Comparison of ENCODE assay signal across 13 cellular contexts in the genomic region with DNA sequence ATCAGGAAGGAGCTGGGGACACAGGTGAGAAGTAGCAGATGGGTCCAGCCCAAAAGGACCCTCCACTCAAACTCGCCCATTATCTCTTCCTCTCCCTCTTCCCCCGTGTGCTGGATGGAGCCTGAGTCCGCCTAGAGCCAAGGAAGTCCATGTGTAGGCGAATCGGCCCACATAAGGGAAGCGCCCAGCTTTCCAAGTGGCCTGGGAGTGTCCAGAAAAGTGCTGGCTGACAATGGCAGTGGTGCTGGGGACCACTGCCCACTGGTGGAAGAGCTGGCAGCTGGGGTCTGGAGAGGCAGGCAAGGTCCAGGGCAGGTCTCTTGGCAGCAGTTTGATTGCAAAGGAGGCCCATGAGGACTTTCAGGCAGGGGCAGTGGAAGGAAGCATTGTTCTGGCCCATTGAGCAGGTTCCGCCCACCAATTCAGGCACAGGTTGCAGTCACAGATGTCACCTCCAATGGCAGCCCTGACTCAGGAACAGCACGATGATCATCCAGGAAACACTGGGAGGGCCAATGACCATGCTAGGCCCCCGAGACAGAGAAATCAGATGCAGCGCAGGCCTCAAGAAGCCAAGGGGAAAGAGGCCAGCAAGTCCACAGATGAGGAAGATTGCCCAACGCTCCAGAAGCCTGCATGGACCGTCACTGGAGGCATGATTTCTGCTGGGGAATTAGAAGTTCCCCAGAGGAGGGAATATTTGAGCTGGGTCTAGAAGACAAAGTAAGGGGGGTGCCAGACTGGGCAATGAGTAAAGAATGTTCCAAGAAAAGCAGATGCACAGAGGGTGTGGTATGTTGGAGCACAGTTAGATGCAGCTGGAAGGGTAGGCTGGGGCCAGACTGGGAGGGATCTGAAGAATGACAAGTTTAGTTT. TPM values are rescaled to one million over a fixed set of nuclear protein-coding genes. Genes with fewer than 3 reads are reported as not detected.
DNase-seq lines count a peak whose midpoint lies in the region; ATAC-seq and TF ChIP-seq lines count a peak whose summit lies in the region.
"Had no signal": no experiment of that assay in that cellular context is flagged by ENCODE, and none has a peak within 500 bp of the region (broad histone marks: within the 10 kb centered on the region; RNA-seq: fewer than 3 reads in every experiment).

No MANE protein-coding gene starts in this region.

- H3K9me3 ChIP-seq in hepatocyte (ENCODE audit: low read depth), result no peaks in the 10 kb centered on the region
- H3K9me3 ChIP-seq in subcutaneous abdominal adipose tissue (ENCODE audit: control insufficient read depth in 5 of 5, low read length in 5 of 5), result no peaks in the 10 kb centered on the region
- H3K9me3 ChIP-seq: SJCRH30 had no signal

- H3K4me1 ChIP-seq in hepatocyte (ENCODE audit: insufficient read depth), result peaks cover 17% of the 10 kb centered on the region
- H3K4me1 ChIP-seq in subcutaneous abdominal adipose tissue (ENCODE audit: control insufficient read depth in 5 of 5, insufficient read depth in 5 of 5, low read length in 5 of 5), result peaks cover 6 to 55% (median 42%) of the 10 kb centered on the region in 5 donors

- POLR2A ChIA-PET in GM10248 (lab: Yijun Ruan, JAX), result no interaction called here
- POLR2A ChIA-PET in WTC11 (lab: Charles Lee), result interaction anchor here (0.5 to 3.4 kb wide), 2 partner anchors 93 to 211 kb away, joined by 3 to 17 read pairs; no protein-coding TSS in a partner anchor

- H3K36me3 ChIP-seq in hepatocyte (replicated peaks; ENCODE audit: insufficient read depth, low read depth) (no peaks in the 10 kb centered on the region), subcutaneous abdominal adipose tissue (ENCODE audit: control insufficient read depth in 5 of 5, insufficient read depth in 5 of 5, low read length in 5 of 5) (peaks cover 0 to 33% (median 21%) of the 10 kb centered on the region in 5 donors)

- no peak overlapping the region for H2AFZ ChIP-seq in hepatocyte

- H3K27ac Mint-ChIP-seq in WTC11, result peak overlapping the region; percentile 97
- H3K27ac Mint-ChIP-seq: activated CD4-positive, alpha-beta T cell treated with anti-CD3 and anti-CD28 coated beads, Interleukin-2, amount 10 ng/mL, durations not matched to agents 24 days and 14 days; activated naive CD4-positive, alpha-beta T cell treated with anti-CD3 and anti-CD28 coated beads, Interleukin-2, amount 50 U/mL, for 72 hours had no signal

- peak overlapping the region in 2 of 5 donors; percentile 4 to 26 for H3K9ac ChIP-seq in subcutaneous abdominal adipose tissue (ENCODE audit: low read length in 5 of 5)
- H3K9ac ChIP-seq: KMS-11 had no signal

- H3K79me2 ChIP-seq in hepatocyte, result peaks cover 44% of the 10 kb centered on the region

- H3K4me3 ChIP-seq in hepatocyte, result no peak overlapping the region
- H3K4me3 ChIP-seq in subcutaneous abdominal adipose tissue (ENCODE audit: low read depth in 1 of 5, low read length in 5 of 5), result no peak overlapping the region
- H3K4me3 ChIP-seq: SJCRH30 had no signal

- peak overlapping the region; percentile 77 for H3K4me2 ChIP-seq in hepatocyte
- H3K4me2 ChIP-seq: KMS-11 had no signal

- DNase-seq in GM10248 (ENCODE audit: extremely low spot score) (peak; percentile 6), WTC11 (ENCODE audit: low spot score) (no peak), hepatocyte (ENCODE audit: low spot score) (no peak)
- DNase-seq in stimulated activated CD4-positive, alpha-beta T cell treated with anti-CD3 and anti-CD28 coated beads, Interleukin-2, amount 100 ng/mL, for 48 hours, result no peak
- DNase-seq in activated CD8-positive, alpha-beta memory T cell treated with anti-CD3 and anti-CD28 coated beads, Interleukin-2, amount 50 U/mL, for 4 hours, result no peak
- DNase-seq: activated CD4-positive, alpha-beta T cell treated with anti-CD3 and anti-CD28 coated beads, Interleukin-2, amount 10 ng/mL, durations not matched to agents 24 days and 14 days; nucleus accumbens; SJCRH30; stimulated activated CD4-positive, alpha-beta T cell treated with anti-CD3 and anti-CD28 coated beads, Interleukin-1b, Interleukin-23, amount 100 ng/mL, for 48 hours had no signal

- peaks cover 66% of the 10 kb centered on the region for H3K36me3 Mint-ChIP-seq in WTC11
- H3K36me3 Mint-ChIP-seq: activated naive CD4-positive, alpha-beta T cell treated with anti-CD3 and anti-CD28 coated beads, Interleukin-2, amount 50 U/mL, for 72 hours had no signal

- H3K4me1 Mint-ChIP-seq in WTC11, result peaks cover 69% of the 10 kb centered on the region

- WGBS in hepatocyte (ENCODE audit: low lambda C conversion rate, missing lambda C conversion rate), result 92% methylated on average over 12 of the region's 12 CpGs

- peak overlapping the region; percentile 85 for H3K4me3 Mint-ChIP-seq in WTC11
- H3K4me3 Mint-ChIP-seq: activated CD4-positive, alpha-beta T cell treated with anti-CD3 and anti-CD28 coated beads, Interleukin-2, amount 10 ng/mL, durations not matched to agents 24 days and 14 days had no signal

- ATAC-seq in WTC11 (no peak), HG02981 (IDR thresholded peaks at IDR 0.05; ENCODE audit: unreplicated experiment) (no peak)
- ATAC-seq: activated naive CD4-positive, alpha-beta T cell treated with anti-CD3 and anti-CD28 coated beads, Interleukin-2, amount 50 U/mL, for 72 hours had no signal

- H3K9me3 Mint-ChIP-seq in WTC11, result no peaks in the 10 kb centered on the region
- H3K9me3 Mint-ChIP-seq: activated CD4-positive, alpha-beta T cell treated with anti-CD3 and anti-CD28 coated beads, Interleukin-2, amount 10 ng/mL, durations not matched to agents 24 days and 14 days; activated naive CD4-positive, alpha-beta T cell treated with anti-CD3 and anti-CD28 coated beads, Interleukin-2, amount 50 U/mL, for 72 hours had no signal

- no peaks in the 10 kb centered on the region for H3K27me3 ChIP-seq in hepatocyte
- no peaks in the 10 kb centered on the region for H3K27me3 ChIP-seq in subcutaneous abdominal adipose tissue (ENCODE audit: control insufficient read depth in 5 of 5, insufficient read depth in 4 of 5, low read length in 5 of 5)
- H3K27me3 ChIP-seq: SJCRH30 had no signal

- TF ChIP-seq CTCF in GM10248 (IDR thresholded peaks at IDR 0.05; ENCODE audit: control extremely low read depth, extremely low read depth, low read depth, missing control alignments) (no peak), WTC11 (IDR thresholded peaks at IDR 0.05) (no peak), hepatocyte (IDR thresholded peaks at IDR 0.05; ENCODE audit: poor library complexity) (no peak)

- H3K27me3 Mint-ChIP-seq in WTC11 (ENCODE audit: low read depth), result no peaks in the 10 kb centered on the region; the same call in 1 of the 2 replicates
- H3K27me3 Mint-ChIP-seq: activated CD4-positive, alpha-beta T cell treated with anti-CD3 and anti-CD28 coated beads, Interleukin-2, amount 10 ng/mL, durations not matched to agents 24 days and 14 days had no signal

- CTCF ChIA-PET in GM10248 (lab: Yijun Ruan, JAX), result interaction anchor here (1.3 kb wide), 1 partner anchor 9 kb away, joined by 3 read pairs; no protein-coding TSS in a partner anchor
- CTCF ChIA-PET in WTC11 (lab: Charles Lee), result interaction anchor here (1.1 to 8.6 kb wide), 2 partner anchors 90 to 261 kb away, joined by 3 to 226 read pairs; no protein-coding TSS in a partner anchor

- H3K9me2 ChIP-seq in hepatocyte (replicated peaks; ENCODE audit: insufficient read depth), result no peaks in the 10 kb centered on the region

- H3K27ac ChIP-seq in hepatocyte, result no peak overlapping the region
- H3K27ac ChIP-seq in subcutaneous abdominal adipose tissue (ENCODE audit: low read depth, low read length), result peak overlapping the region; percentile 37
- H3K27ac ChIP-seq: KMS-11, SJCRH30 had no signal

- peaks cover 2% of the 10 kb centered on the region for H4K20me1 ChIP-seq in hepatocyte (ENCODE audit: insufficient read depth, poor library complexity, severe bottlenecking)

TF ChIP-seq in WTC11, 78 proteins besides CTCF, POLR2A, EP300 and RAD21 (continues in another document):
- TF ChIP-seq, protein P1, sequence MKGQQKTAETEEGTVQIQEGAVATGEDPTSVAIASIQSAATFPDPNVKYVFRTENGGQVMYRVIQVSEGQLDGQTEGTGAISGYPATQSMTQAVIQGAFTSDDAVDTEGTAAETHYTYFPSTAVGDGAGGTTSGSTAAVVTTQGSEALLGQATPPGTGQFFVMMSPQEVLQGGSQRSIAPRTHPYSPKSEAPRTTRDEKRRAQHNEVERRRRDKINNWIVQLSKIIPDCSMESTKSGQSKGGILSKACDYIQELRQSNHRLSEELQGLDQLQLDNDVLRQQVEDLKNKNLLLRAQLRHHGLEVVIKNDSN (CRISPR knock-in tag; IDR thresholded peaks at IDR 0.05), result no peak
- TF ChIP-seq ZNF416 (CRISPR knock-in tag; IDR thresholded peaks at IDR 0.05) (no peak), ZNF138 (CRISPR knock-in tag; conservative IDR thresholded peaks at IDR 0.05) (no peak), SMAD4 (CRISPR knock-in tag; IDR thresholded peaks at IDR 0.05) (no peak), TP53 (CRISPR knock-in tag; IDR thresholded peaks at IDR 0.05) (no peak), ETV6 (CRISPR knock-in tag; IDR thresholded peaks at IDR 0.05) (no peak)
- TF ChIP-seq, protein P2, sequence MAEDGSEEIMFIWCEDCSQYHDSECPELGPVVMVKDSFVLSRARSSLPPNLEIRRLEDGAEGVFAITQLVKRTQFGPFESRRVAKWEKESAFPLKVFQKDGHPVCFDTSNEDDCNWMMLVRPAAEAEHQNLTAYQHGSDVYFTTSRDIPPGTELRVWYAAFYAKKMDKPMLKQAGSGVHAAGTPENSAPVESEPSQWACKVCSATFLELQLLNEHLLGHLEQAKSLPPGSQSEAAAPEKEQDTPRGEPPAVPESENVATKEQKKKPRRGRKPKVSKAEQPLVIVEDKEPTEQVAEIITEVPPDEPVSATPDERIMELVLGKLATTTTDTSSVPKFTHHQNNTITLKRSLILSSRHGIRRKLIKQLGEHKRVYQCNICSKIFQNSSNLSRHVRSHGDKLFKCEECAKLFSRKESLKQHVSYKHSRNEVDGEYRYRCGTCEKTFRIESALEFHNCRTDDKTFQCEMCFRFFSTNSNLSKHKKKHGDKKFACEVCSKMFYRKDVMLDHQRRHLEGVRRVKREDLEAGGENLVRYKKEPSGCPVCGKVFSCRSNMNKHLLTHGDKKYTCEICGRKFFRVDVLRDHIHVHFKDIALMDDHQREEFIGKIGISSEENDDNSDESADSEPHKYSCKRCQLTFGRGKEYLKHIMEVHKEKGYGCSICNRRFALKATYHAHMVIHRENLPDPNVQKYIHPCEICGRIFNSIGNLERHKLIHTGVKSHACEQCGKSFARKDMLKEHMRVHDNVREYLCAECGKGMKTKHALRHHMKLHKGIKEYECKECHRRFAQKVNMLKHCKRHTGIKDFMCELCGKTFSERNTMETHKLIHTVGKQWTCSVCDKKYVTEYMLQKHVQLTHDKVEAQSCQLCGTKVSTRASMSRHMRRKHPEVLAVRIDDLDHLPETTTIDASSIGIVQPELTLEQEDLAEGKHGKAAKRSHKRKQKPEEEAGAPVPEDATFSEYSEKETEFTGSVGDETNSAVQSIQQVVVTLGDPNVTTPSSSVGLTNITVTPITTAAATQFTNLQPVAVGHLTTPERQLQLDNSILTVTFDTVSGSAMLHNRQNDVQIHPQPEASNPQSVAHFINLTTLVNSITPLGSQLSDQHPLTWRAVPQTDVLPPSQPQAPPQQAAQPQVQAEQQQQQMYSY (CRISPR knock-in tag; IDR thresholded peaks at IDR 0.05), result no peak

RNA-seq across cellular contexts. Expression of a gene that starts 3.0 kb away (rescaled TPM):
- total RNA-seq in WTC11 (2021) (719 to 847 TPM (median 814 TPM) in 3 replicates), hepatocyte (337 and 471 TPM in 2 replicates)
- 569 and 611 TPM in 2 replicates for polyA plus RNA-seq in hepatocyte

RNA-seq across cellular contexts. Expression of a gene that starts 14.8 kb away (rescaled TPM):
- total RNA-seq in WTC11 (2021) (50.6 to 65.9 TPM (median 65.2 TPM) in 3 replicates), hepatocyte (4.1 and 4.2 TPM in 2 replicates)
- 6.6 and 7.2 TPM in 2 replicates for polyA plus RNA-seq in hepatocyte
